In the genomic region with DNA sequence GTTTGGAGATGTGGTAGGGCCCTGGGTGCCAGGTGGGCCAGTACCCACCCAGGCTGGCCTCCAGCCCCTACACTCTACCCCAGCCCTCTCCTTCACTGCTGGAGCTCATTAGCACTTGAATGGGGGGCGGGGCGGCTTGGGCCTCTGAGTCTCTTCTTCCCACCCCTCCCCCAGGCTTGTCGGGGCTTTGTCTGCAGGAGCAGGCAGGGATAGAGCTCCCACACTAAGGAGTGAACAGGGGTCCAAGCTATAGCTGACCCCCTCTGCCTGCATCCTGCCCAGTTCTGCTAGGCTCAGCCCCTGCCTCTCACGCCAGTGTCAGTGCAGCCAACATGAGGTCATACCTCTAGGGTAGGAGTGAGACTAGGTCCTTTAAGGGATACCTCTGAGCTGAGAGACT, we compare ENCODE assay signal across 9 cellular contexts. TPM values are rescaled to one million over a fixed set of nuclear protein-coding genes. Genes with fewer than 3 reads are reported as not detected.
A peak's percentile ranks its signal among the peaks of the same experiment; 100 is the strongest.
DNase-seq lines count a peak whose midpoint lies in the region; ATAC-seq and TF ChIP-seq lines count a peak whose summit lies in the region.
"Had no signal": no experiment of that assay in that cellular context is flagged by ENCODE, and none has a peak within 500 bp of the region (broad histone marks: within the 10 kb centered on the region; RNA-seq: fewer than 3 reads in every experiment).

No MANE protein-coding gene starts in this region.

- no peak overlapping the region for H2AFZ ChIP-seq in osteoblast (ENCODE audit: low read length)

- no peak overlapping the region for H3K4me3 ChIP-seq in osteoblast (ENCODE audit: insufficient read depth, low read length)

- peak overlapping the region; percentile 77 for H3K27ac ChIP-seq in osteoblast (ENCODE audit: low read depth, low read length)

- peak; percentile 31 for DNase-seq in COR-L47 (lab: John Stamatoyannopoulos, UW)
- DNase-seq in NCI-H69 (lab: John Stamatoyannopoulos, UW), result peak; percentile 76
- DNase-seq in ecto neural progenitor cell (ENCODE audit: low spot score), result peak; percentile 91
- no peak for DNase-seq in osteoblast (ENCODE audit: insufficient read length, low spot score, missing footprints)
- no peak for DNase-seq in NK-92 treated with Interleukin-12 subunit alpha and Interleukin-12 subunit beta, amount 100 ng/mL, for 24 hours (lab: John Stamatoyannopoulos, UW)
- no peak for DNase-seq in DMS153 (lab: John Stamatoyannopoulos, UW)
- DNase-seq: activated CD4-positive, CD25-positive, alpha-beta regulatory T cell had no signal

- H3K9me3 ChIP-seq in osteoblast (ENCODE audit: low read depth, low read length), result no peaks in the 10 kb centered on the region

- H3K27me3 ChIP-seq in osteoblast (ENCODE audit: insufficient read depth, low read length), result no peaks in the 10 kb centered on the region

- H4K20me1 ChIP-seq in osteoblast (ENCODE audit: insufficient read depth, low read length), result peaks cover 75% of the 10 kb centered on the region

- H3K79me2 ChIP-seq in osteoblast (ENCODE audit: insufficient read depth, low read length), result peaks cover 98% of the 10 kb centered on the region

- ATAC-seq in HG03135 (IDR thresholded peaks at IDR 0.05; ENCODE audit: unreplicated experiment), result no peak
- ATAC-seq in GM18868 (IDR thresholded peaks at IDR 0.05; ENCODE audit: unreplicated experiment), result no peak

- H3K4me2 ChIP-seq in osteoblast (ENCODE audit: insufficient read depth, low read length), result no peak overlapping the region

- peaks cover 59% of the 10 kb centered on the region for H3K4me1 ChIP-seq in osteoblast (ENCODE audit: insufficient read depth, low read length)

- peaks cover 21% of the 10 kb centered on the region for H3K36me3 ChIP-seq in osteoblast (ENCODE audit: insufficient read depth, low read length)

- no peak for TF ChIP-seq CTCF in osteoblast (IDR thresholded peaks at IDR 0.05; ENCODE audit: extremely low read depth, low read depth, low read length)

RNA-seq across cellular contexts. Expression of a gene that starts 5.2 kb away (rescaled TPM):
- total RNA-seq in osteoblast, result 223 and 248 TPM in 2 replicates

RNA-seq across cellular contexts. Expression of a gene that starts 27.8 kb away (rescaled TPM):
- total RNA-seq in osteoblast, result 5.9 and 10.1 TPM in 2 replicates

RNA-seq across cellular contexts. Expression of a gene that starts 36.1 kb away (rescaled TPM):
- total RNA-seq in osteoblast, result 0.29 and 0.36 TPM in 2 replicates

RNA-seq across cellular contexts. Expression of a gene that starts 37.7 kb away (rescaled TPM):
- not detected in 2 replicates for total RNA-seq in osteoblast

RNA-seq across cellular contexts. Expression of a gene that starts 49.8 kb away (rescaled TPM):
- total RNA-seq in osteoblast, result not detected in 2 replicates

Comparison
In these comparisons a context has a peak if more than half of its experiments do, and no peak if none do; other contexts are left out.
1. DNase-seq: peak in COR-L47 (single experiment), NCI-H69 (single experiment) and ecto neural progenitor cell (single experiment); none in osteoblast (single experiment), NK-92 treated with Interleukin-12 subunit alpha and Interleukin-12 subunit beta, amount 100 ng/mL, for 24 hours (single experiment) and DMS153 (single experiment).